Comparison of ENCODE assay signal across 14 cellular contexts in the genomic region with DNA sequence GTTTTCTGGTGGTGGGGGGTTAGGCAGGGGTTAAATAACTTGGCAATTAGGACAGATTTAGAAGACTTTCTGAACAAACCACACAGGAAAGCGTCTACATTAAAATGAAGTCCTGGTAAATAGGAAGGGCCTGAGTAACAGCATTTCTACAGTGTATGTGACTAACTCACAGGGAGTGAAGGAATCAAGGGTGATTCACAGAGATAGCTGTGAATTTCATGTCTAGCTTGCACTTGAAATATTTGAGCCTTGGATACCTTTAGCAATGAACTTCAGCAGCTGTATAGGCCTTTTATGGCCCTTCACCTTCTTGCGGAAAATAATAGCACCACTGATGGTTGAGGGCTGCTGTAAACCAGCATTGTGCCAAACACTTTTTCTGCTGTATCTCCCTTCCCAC. TPM values are rescaled to one million over a fixed set of nuclear protein-coding genes. Genes with fewer than 3 reads are reported as not detected.
DNase-seq lines count a peak whose midpoint lies in the region; TF ChIP-seq lines count a peak whose summit lies in the region.
"Had no signal": no experiment of that assay in that cellular context is flagged by ENCODE, and none has a peak within 500 bp of the region (broad histone marks: within the 10 kb centered on the region; RNA-seq: fewer than 3 reads in every experiment).

No MANE protein-coding gene starts in this region.

- peak overlapping the region; percentile 64 for H3K4me2 ChIP-seq in GM23248 (ENCODE audit: unreplicated experiment)

- intact Hi-C loops in sigmoid colon (cut with DNase I): no loop called here

- H3K36me3 ChIP-seq in GM23248 (ENCODE audit: low read depth): peaks cover 33% of the 10 kb centered on the region
- peaks cover 0 to 40% (median 20%) of the 10 kb centered on the region in 4 donors for H3K36me3 ChIP-seq in sigmoid colon

- H4K20me1 ChIP-seq in GM23248 (ENCODE audit: insufficient read depth): no peaks in the 10 kb centered on the region

- WGBS in GM23248 (ENCODE audit: low coverage in 1 of 2, low lambda C conversion rate in 2 of 2, missing lambda C conversion rate in 2 of 2), 2 experiments: 21 to 29% methylated on average over 2 of the region's 2 CpGs
- WGBS in sigmoid colon, 2 donors: 62 to 67% methylated on average over 2 of the region's 2 CpGs

- TF ChIP-seq EP300 in sigmoid colon (IDR thresholded peaks at IDR 0.05): no peak

- H3K9me3 ChIP-seq in GM23248 (ENCODE audit: low read depth) (no peaks in the 10 kb centered on the region), sigmoid colon (no peaks in the 10 kb centered on the region)
- H3K9me3 ChIP-seq: pancreas had no signal

- H3K27me3 ChIP-seq in GM23248 (replicated peaks; ENCODE audit: insufficient read depth) (no peaks in the 10 kb centered on the region), sigmoid colon (no peaks in the 10 kb centered on the region)
- H3K27me3 ChIP-seq: pancreas had no signal

- H2AFZ ChIP-seq in GM23248: peak overlapping the region; percentile 30; the same call in 1 of the 2 replicates

- H3F3A ChIP-seq in GM23248 (ENCODE audit: insufficient read depth): peaks cover 49% of the 10 kb centered on the region

- no peak for TF ChIP-seq POLR2A in sigmoid colon (IDR thresholded peaks at IDR 0.05)

- peak; percentile 70 for DNase-seq in AG08395 (ENCODE audit: low spot score)
- DNase-seq in GM23248: peak; percentile 89
- DNase-seq in amniotic epithelial cell (ENCODE audit: low read depth): peak; percentile 86
- peak; percentile 50 for DNase-seq in kidney tubule cell (ENCODE audit: low spot score)
- no peak for DNase-seq in sigmoid colon
- DNase-seq in activated CD4-positive, alpha-beta T cell treated with anti-CD3 and anti-CD28 coated beads, Interleukin-2, amount 50 U/mL, for 4 hours: no peak
- no peak for DNase-seq in stimulated activated CD4-positive, alpha-beta T cell treated with anti-CD3 and anti-CD28 coated beads, Interleukin-1b, Interleukin-23, amount 100 ng/mL, for 48 hours
- DNase-seq in NCI-H510A treated with DMSO at 0.1 percent for 48 hours (lab: John Stamatoyannopoulos, UW): no peak
- DNase-seq: activated CD4-positive, alpha-beta T cell treated with anti-CD3 and anti-CD28 coated beads for 48 hours; cerebellar nuclear complex; MM.1S; pancreas; stimulated activated naive CD4-positive, alpha-beta T cell had no signal

- no peaks in the 10 kb centered on the region for H3K9me2 ChIP-seq in GM23248 (ENCODE audit: insufficient read depth)

- no peak for TF ChIP-seq CTCF in sigmoid colon (IDR thresholded peaks at IDR 0.05)

- H3K4me1 ChIP-seq in GM23248 (ENCODE audit: insufficient read depth) (peaks cover 25% of the 10 kb centered on the region), sigmoid colon (no peaks in the 10 kb centered on the region)
- H3K4me1 ChIP-seq: pancreas had no signal

- peak overlapping the region; percentile 54 for H3K9ac ChIP-seq in GM23248

- H3K27ac ChIP-seq in GM23248 (peak overlapping the region; percentile 86), sigmoid colon (no peak overlapping the region)
- H3K27ac ChIP-seq: pancreas had no signal

- no peaks in the 10 kb centered on the region for H3K79me2 ChIP-seq in GM23248 (ENCODE audit: insufficient read depth)

- H3K4me3 ChIP-seq in GM23248: no peak overlapping the region
- no peak overlapping the region for H3K4me3 ChIP-seq in sigmoid colon
- H3K4me3 ChIP-seq: pancreas had no signal

- in situ Hi-C loops in GM23248 (cut with MboI): no loop called here

RNA-seq across cellular contexts. Expression of a gene that starts 26.1 kb away (rescaled TPM):
- 2,432 and 2,912 TPM in 2 replicates for total RNA-seq in GM23248 (2014; rRNA removed; shearing (Covaris generic))
- polyA plus RNA-seq in GM23248 (2016; fragmentation: Nextera tagmentation; extraction: Ambion mirVana) (5,221 and 5,406 TPM in 2 replicates), sigmoid colon (100 to 1,000 TPM; 503 to 668 (median 517) TPM)
- total RNA-seq in sigmoid colon: 100 to 1,000 TPM; 326 to 507 (median 346) TPM

RNA-seq across cellular contexts. Expression of a gene that starts 43.9 kb away (rescaled TPM):
- not detected in 2 replicates for total RNA-seq in GM23248 (2014; rRNA removed; shearing (Covaris generic))
- 0.23 TPM in 1 of 2 replicates, not detected in the other for polyA plus RNA-seq in GM23248 (2016; fragmentation: Nextera tagmentation; extraction: Ambion mirVana)
- total RNA-seq in sigmoid colon: not detected
- polyA plus RNA-seq in sigmoid colon: 1 to 10 TPM in 2 of 3 donors, not detected in 1; 2.4 to 4.9 TPM
- total RNA-seq: lung microvascular endothelial cell had no signal

RNA-seq across cellular contexts. Expression of a gene that starts 45.9 kb away (rescaled TPM):
- total RNA-seq in GM23248 (2014; rRNA removed; shearing (Covaris generic)): 77.4 and 89.8 TPM in 2 replicates
- polyA plus RNA-seq in GM23248 (2016; fragmentation: Nextera tagmentation; extraction: Ambion mirVana) (58.7 and 61.6 TPM in 2 replicates), sigmoid colon (10 to 100 TPM; 22.9 to 27.0 (median 22.9) TPM)
- total RNA-seq in sigmoid colon: 10 to 100 TPM; 50.2 to 61.0 (median 52.6) TPM

RNA-seq across cellular contexts. Expression of a gene that starts 46.3 kb away (rescaled TPM):
- 34.7 and 34.9 TPM in 2 replicates for total RNA-seq in GM23248 (2014; rRNA removed; shearing (Covaris generic))
- 20.2 and 20.4 TPM in 2 replicates for polyA plus RNA-seq in GM23248 (2016; fragmentation: Nextera tagmentation; extraction: Ambion mirVana)
- 10 to 100 TPM; 17.7 to 28.5 (median 23.0) TPM for total RNA-seq in sigmoid colon
- 1 to 10 TPM; 4.2 to 9.7 (median 4.2) TPM for polyA plus RNA-seq in sigmoid colon

Comparison
In these comparisons a context has a peak if more than half of its experiments do, and no peak if none do; other contexts are left out.
1. DNase-seq: peak in AG08395 (single experiment), GM23248 (single experiment), amniotic epithelial cell (single experiment) and kidney tubule cell (single experiment); none in sigmoid colon (single experiment), activated CD4-positive, alpha-beta T cell treated with anti-CD3 and anti-CD28 coated beads, Interleukin-2, amount 50 U/mL, for 4 hours (0 of 2), stimulated activated CD4-positive, alpha-beta T cell treated with anti-CD3 and anti-CD28 coated beads, Interleukin-1b, Interleukin-23, amount 100 ng/mL, for 48 hours (single experiment) and NCI-H510A treated with DMSO at 0.1 percent for 48 hours (single experiment).